In genomic region chr7:127996253-127997071, GRCh38 we compare ENCODE assay signal across 1 cellular context.
TF ChIP-seq lines count a peak whose summit lies in the region.

No MANE protein-coding gene starts in this region.

TF ChIP-seq in IMR-90, 13 proteins besides CTCF, POLR2A, EP300 and RAD21:
- no peak for TF ChIP-seq MAZ (IDR thresholded peaks at IDR 0.05; ENCODE audit: borderline replicate concordance, low read depth, low read length)
- no peak for TF ChIP-seq CEBPB (IDR thresholded peaks at IDR 0.05; ENCODE audit: low read depth, low read length)
- no peak for TF ChIP-seq NFE2L2 (IDR thresholded peaks at IDR 0.05; ENCODE audit: low read depth, low read length)
- no peak for TF ChIP-seq RCOR1 (IDR thresholded peaks at IDR 0.05; ENCODE audit: insufficient replicate concordance, low read length)
- no peak for TF ChIP-seq MXI1 (IDR thresholded peaks at IDR 0.05; ENCODE audit: borderline replicate concordance, low read depth, low read length)
- no peak for TF ChIP-seq RFX5 (IDR thresholded peaks at IDR 0.05; ENCODE audit: low read depth, low read length)
- no peak for TF ChIP-seq SMC3 (IDR thresholded peaks at IDR 0.05; ENCODE audit: low read depth, low read length)
- no peak for TF ChIP-seq MAFK (IDR thresholded peaks at IDR 0.05; ENCODE audit: low read depth, low read length)
- no peak for TF ChIP-seq ELK1 (IDR thresholded peaks at IDR 0.05; ENCODE audit: borderline replicate concordance, low read depth, low read length)
- no peak for TF ChIP-seq USF2 (IDR thresholded peaks at IDR 0.05; ENCODE audit: low read depth, low read length)
- no peak for TF ChIP-seq FOS (IDR thresholded peaks at IDR 0.05; ENCODE audit: low read depth, low read length)
- TF ChIP-seq CHD1 (IDR thresholded peaks at IDR 0.05; ENCODE audit: low read depth, low read length): no peak
- TF ChIP-seq BHLHE40 (IDR thresholded peaks at IDR 0.05; ENCODE audit: low read depth, low read length): no peak
